ENCODE assay signal across 22 cellular contexts in the genomic region with DNA sequence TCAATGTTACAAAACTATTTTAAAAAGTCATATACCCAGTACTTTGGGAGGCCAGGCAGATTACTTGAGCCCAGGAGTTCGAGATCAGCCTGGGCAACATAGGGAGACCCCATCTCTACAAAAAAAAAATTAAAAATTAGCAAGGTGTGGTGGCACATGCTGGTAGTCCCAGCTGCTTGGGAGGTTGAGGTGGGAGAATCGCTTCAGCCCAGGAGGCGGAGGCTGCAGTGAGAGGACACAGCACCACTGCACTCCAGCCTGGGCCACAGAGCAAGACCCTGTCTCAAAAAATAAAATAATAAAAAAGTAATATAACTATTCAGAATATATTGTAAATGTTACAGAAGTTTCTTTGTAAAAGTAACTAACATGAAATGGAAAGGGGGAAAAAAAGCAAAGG. TPM values are rescaled to one million over a fixed set of nuclear protein-coding genes. Genes with fewer than 3 reads are reported as not detected.
DNase-seq lines count a peak whose midpoint lies in the region; ATAC-seq, FAIRE-seq and TF ChIP-seq lines count a peak whose summit lies in the region.
"Had no signal": no experiment of that assay in that cellular context is flagged by ENCODE, and none has a peak within 500 bp of the region (broad histone marks: within the 10 kb centered on the region; RNA-seq: fewer than 3 reads in every experiment).

No MANE protein-coding gene starts in this region.

- DNase-seq in CD4-positive, CD25-positive, alpha-beta regulatory T cell = no peak
- DNase-seq in DND-41 (no peak), RCC 7860 (ENCODE audit: low spot score) (no peak), amniotic stem cell (lab: John Stamatoyannopoulos, UW) (no peak), NCI-H187 treated with DMSO at 0.1 percent for 48 hours (lab: John Stamatoyannopoulos, UW) (no peak), frontal cortex (ENCODE audit: low spot score in 2 of 2) (no peak)
- no peak for DNase-seq in naive thymus-derived CD4-positive, alpha-beta T cell
- DNase-seq: activated CD4-positive, alpha-beta T cell treated with anti-CD3 and anti-CD28 coated beads, Interleukin-2, amount 50 U/mL, for 48 hours; activated gamma-delta T cell treated with Interleukin-2 at 50 U/mL for 16 hours; amygdala; islet precursor cell; KBM-7; mucosa of descending colon; NCI-H524; NK-92 treated with Interleukin-12 subunit alpha and Interleukin-12 subunit beta, amount 100 ng/mL, for 24 hours; nucleus accumbens; transverse colon had no signal

- intact Hi-C loops in naive thymus-derived CD4-positive, alpha-beta T cell (cut with micrococcal nuclease) = loop anchor here in 1 of 2 donors (5.0 kb wide), 2 partner anchors 360 to 490 kb away; a partner anchor contains a TSS

- H3K9ac ChIP-seq in DND-41 (ENCODE audit: low read depth, low read length) = no peak overlapping the region

- H3K4me3 ChIP-seq in CD4-positive, CD25-positive, alpha-beta regulatory T cell (ENCODE audit: low read depth, low read length) = no peak overlapping the region
- no peak overlapping the region for H3K4me3 ChIP-seq in DND-41 (ENCODE audit: low read depth in 1 of 2, low read length in 2 of 2)
- H3K4me3 ChIP-seq in naive thymus-derived CD4-positive, alpha-beta T cell (ENCODE audit: low read length) = no peak overlapping the region
- H3K4me3 ChIP-seq: cardiac muscle cell, mucosa of descending colon, transverse colon had no signal

- no peak overlapping the region for H3K27ac Mint-ChIP-seq in CD4-positive, CD25-positive, alpha-beta regulatory T cell
- H3K27ac Mint-ChIP-seq in naive thymus-derived CD4-positive, alpha-beta T cell = no peak overlapping the region

- no peaks in the 10 kb centered on the region for H3K9me3 Mint-ChIP-seq in CD4-positive, CD25-positive, alpha-beta regulatory T cell
- H3K9me3 Mint-ChIP-seq in naive thymus-derived CD4-positive, alpha-beta T cell = no peaks in the 10 kb centered on the region

- ATAC-seq in CD4-positive, CD25-positive, alpha-beta regulatory T cell (ENCODE audit: low read depth in 2 of 2) = no peak
- ATAC-seq in DND-41 (ENCODE audit: insufficient read depth, low read depth) = no peak
- no peak for ATAC-seq in naive thymus-derived CD4-positive, alpha-beta T cell
- ATAC-seq: mucosa of descending colon had no signal

- TF ChIP-seq CTCF in DND-41 (IDR thresholded peaks at IDR 0.05; ENCODE audit: borderline replicate concordance, extremely low read depth, low read length, poor library complexity, severe bottlenecking) (no peak), VCaP (conservative IDR thresholded peaks at IDR 0.05) (no peak)

- no peaks in the 10 kb centered on the region for H3K27me3 ChIP-seq in CD4-positive, CD25-positive, alpha-beta regulatory T cell (ENCODE audit: control insufficient read depth, insufficient read depth, low read length)
- no peaks in the 10 kb centered on the region for H3K27me3 ChIP-seq in DND-41 (ENCODE audit: insufficient read depth, low read length, poor library complexity)
- H3K27me3 ChIP-seq in naive thymus-derived CD4-positive, alpha-beta T cell (ENCODE audit: control insufficient read depth in 2 of 2, insufficient read depth in 2 of 2, low read length in 2 of 2) = no peaks in the 10 kb centered on the region
- H3K27me3 ChIP-seq: transverse colon had no signal

- H3K4me1 Mint-ChIP-seq in CD4-positive, CD25-positive, alpha-beta regulatory T cell = peaks cover 13 to 45% (median 38%) of the 10 kb centered on the region in 4 donors
- H3K4me1 Mint-ChIP-seq in naive thymus-derived CD4-positive, alpha-beta T cell = peaks cover 30 to 50% (median 45%) of the 10 kb centered on the region in 7 donors

- no peak overlapping the region for H3K27ac ChIP-seq in CD4-positive, CD25-positive, alpha-beta regulatory T cell (ENCODE audit: insufficient read depth, low read length, poor library complexity, severe bottlenecking)
- H3K27ac ChIP-seq in DND-41 (ENCODE audit: low read length) (no peak overlapping the region), VCaP (peak overlapping the region; percentile 83; the same call in 1 of the 2 replicates)
- no peak overlapping the region for H3K27ac ChIP-seq in naive thymus-derived CD4-positive, alpha-beta T cell (ENCODE audit: low read depth, low read length)
- H3K27ac ChIP-seq: cardiac muscle cell, transverse colon had no signal

- peaks cover 24% of the 10 kb centered on the region for H3K4me1 ChIP-seq in CD4-positive, CD25-positive, alpha-beta regulatory T cell (ENCODE audit: control insufficient read depth, insufficient read depth, low read length, poor library complexity, severe bottlenecking)
- peaks cover 34% of the 10 kb centered on the region for H3K4me1 ChIP-seq in DND-41 (ENCODE audit: insufficient read depth, low read length)
- peaks cover 13 to 26% of the 10 kb centered on the region in 2 donors for H3K4me1 ChIP-seq in naive thymus-derived CD4-positive, alpha-beta T cell (ENCODE audit: control insufficient read depth in 2 of 2, insufficient read depth in 2 of 2, low read length in 2 of 2)

- H4K20me1 ChIP-seq in DND-41 (ENCODE audit: insufficient read depth, low read length) = peaks cover 25% of the 10 kb centered on the region; the same call in 1 of the 2 replicates

- peak overlapping the region; percentile 83; the same call in 1 of the 2 replicates for H3K4me2 ChIP-seq in DND-41 (ENCODE audit: insufficient read depth, low read length)

- H3K36me3 ChIP-seq in CD4-positive, CD25-positive, alpha-beta regulatory T cell (ENCODE audit: control insufficient read depth, insufficient read depth, low read length) = peaks cover 4% of the 10 kb centered on the region
- peaks cover 13% of the 10 kb centered on the region for H3K36me3 ChIP-seq in DND-41 (ENCODE audit: insufficient read depth, low read length)
- peaks cover 0 to 7% (median 1%) of the 10 kb centered on the region in 3 experiments for H3K36me3 ChIP-seq in naive thymus-derived CD4-positive, alpha-beta T cell (ENCODE audit: control insufficient read depth in 2 of 3, insufficient read depth in 3 of 3, low read length in 3 of 3)
- H3K36me3 ChIP-seq: cardiac muscle cell, transverse colon had no signal

- H2AFZ ChIP-seq in DND-41 (ENCODE audit: low read depth, low read length) = no peak overlapping the region

- peaks cover 62% of the 10 kb centered on the region for H3K79me2 ChIP-seq in DND-41 (ENCODE audit: insufficient read depth, low read length)

- CTCF ChIA-PET in naive thymus-derived CD4-positive, alpha-beta T cell (lab: Charles Lee) = interaction anchor here (1.2 kb wide), 1 partner anchor 69 kb away, joined by 3 read pairs; no protein-coding TSS in a partner anchor

- peaks cover 6% of the 10 kb centered on the region for H3K27me3 Mint-ChIP-seq in CD4-positive, CD25-positive, alpha-beta regulatory T cell
- H3K27me3 Mint-ChIP-seq in naive thymus-derived CD4-positive, alpha-beta T cell = no peaks in the 10 kb centered on the region

- H3K9me3 ChIP-seq in CD4-positive, CD25-positive, alpha-beta regulatory T cell (ENCODE audit: control insufficient read depth in 2 of 2, low read length in 2 of 2) = no peaks in the 10 kb centered on the region
- H3K9me3 ChIP-seq in DND-41 (ENCODE audit: insufficient read depth, low read length, severe bottlenecking) = no peaks in the 10 kb centered on the region
- no peaks in the 10 kb centered on the region for H3K9me3 ChIP-seq in naive thymus-derived CD4-positive, alpha-beta T cell (ENCODE audit: control insufficient read depth in 2 of 3, low read length in 3 of 3)
- H3K9me3 ChIP-seq: mucosa of descending colon, transverse colon had no signal

- peak overlapping the region; percentile 15 to 93 (median 88) for H3K4me3 Mint-ChIP-seq in CD4-positive, CD25-positive, alpha-beta regulatory T cell
- peak overlapping the region in 8 of 10 donors; percentile 52 to 98 (median 94) for H3K4me3 Mint-ChIP-seq in naive thymus-derived CD4-positive, alpha-beta T cell

- no peak for FAIRE-seq in RCC 7860 (lab: Jason Lieb, UNC)
- FAIRE-seq in frontal cortex (lab: Jason Lieb, UNC) = no peak
- FAIRE-seq: G401.6, H1 had no signal

- peaks cover 4% of the 10 kb centered on the region for H3K36me3 Mint-ChIP-seq in CD4-positive, CD25-positive, alpha-beta regulatory T cell
- peaks cover 0 to 15% (median 3%) of the 10 kb centered on the region in 5 donors for H3K36me3 Mint-ChIP-seq in naive thymus-derived CD4-positive, alpha-beta T cell

- POLR2A ChIA-PET in naive thymus-derived CD4-positive, alpha-beta T cell (lab: Charles Lee) = interaction anchor here (0.6 to 7.0 kb wide), 3 partner anchors 41 to 66 kb away, joined by 3 to 150 read pairs (median 3); a partner anchor contains a TSS

RNA-seq across cellular contexts. Expression of a gene that starts 1.9 kb away (rescaled TPM):
- total RNA-seq in CD4-positive, CD25-positive, alpha-beta regulatory T cell = 160 TPM
- polyA plus RNA-seq in CD4-positive, CD25-positive, alpha-beta regulatory T cell = 10 to 100 TPM; 15.9 to 38.3 (median 21.7) TPM
- total RNA-seq in naive thymus-derived CD4-positive, alpha-beta T cell = 100 to 1,000 TPM in 3 of 5 experiments, 10 to 100 TPM in 2; 72.0 to 160 (median 127) TPM
- 10 to 100 TPM; 15.0 to 25.3 TPM for polyA plus RNA-seq in naive thymus-derived CD4-positive, alpha-beta T cell
- 15.1 TPM for total RNA-seq in frontal cortex

RNA-seq across cellular contexts. Expression of a gene that starts 2.9 kb away (rescaled TPM):
- 68.0 TPM for total RNA-seq in CD4-positive, CD25-positive, alpha-beta regulatory T cell
- polyA plus RNA-seq in CD4-positive, CD25-positive, alpha-beta regulatory T cell = 100 to 1,000 TPM in 3 of 4 donors, 10 to 100 TPM in 1; 90.5 to 150 (median 108) TPM
- total RNA-seq in naive thymus-derived CD4-positive, alpha-beta T cell = 100 to 1,000 TPM in 1 of 5 experiments, 10 to 100 TPM in 4; 39.2 to 105 (median 55.3) TPM
- polyA plus RNA-seq in naive thymus-derived CD4-positive, alpha-beta T cell = 100 to 1,000 TPM; 110 to 122 TPM
- total RNA-seq in frontal cortex = 48.9 TPM

RNA-seq across cellular contexts. Expression of a gene that starts 41.1 kb away (rescaled TPM):
- total RNA-seq in CD4-positive, CD25-positive, alpha-beta regulatory T cell = 0.17 TPM
- not detected for polyA plus RNA-seq in CD4-positive, CD25-positive, alpha-beta regulatory T cell
- under 1 TPM; 0.16 to 0.94 (median 0.27) TPM for total RNA-seq in naive thymus-derived CD4-positive, alpha-beta T cell
- under 1 TPM in 1 of 2 donors, not detected in 1; 0.32 TPM for polyA plus RNA-seq in naive thymus-derived CD4-positive, alpha-beta T cell
- total RNA-seq in frontal cortex = 0.41 TPM
- total RNA-seq: skeletal muscle tissue had no signal

RNA-seq across cellular contexts. Expression of a gene that starts 45.2 kb away (rescaled TPM):
- total RNA-seq in CD4-positive, CD25-positive, alpha-beta regulatory T cell = 105 TPM
- 10 to 100 TPM; 50.0 to 75.7 (median 62.2) TPM for polyA plus RNA-seq in CD4-positive, CD25-positive, alpha-beta regulatory T cell
- total RNA-seq in naive thymus-derived CD4-positive, alpha-beta T cell = 100 to 1,000 TPM in 2 of 5 experiments, 10 to 100 TPM in 3; 45.3 to 214 (median 91.8) TPM
- polyA plus RNA-seq in naive thymus-derived CD4-positive, alpha-beta T cell = 10 to 100 TPM; 73.1 to 82.3 TPM
- 32.6 TPM for total RNA-seq in frontal cortex
